7 cellular contexts compared by ENCODE assay signal in genomic region chr10:24433705-24434104, GRCh38.
"Had no signal": no experiment of that assay in that cellular context is flagged by ENCODE, and none has a peak within 500 bp of the region (broad histone marks: within the 10 kb centered on the region; RNA-seq: fewer than 3 reads in every experiment).

No MANE protein-coding gene starts in this region.

- H3K9me3 Mint-ChIP-seq: H9 had no signal

- H3K4me3 ChIP-seq: GM23248, K562 had no signal

- H2AFZ ChIP-seq: GM23248 had no signal

- H3K27ac ChIP-seq: GM23248, HL-60, KMS-11 had no signal

- H3K4me2 ChIP-seq: KMS-11 had no signal

- H3K9ac ChIP-seq: GM23248, KMS-11 had no signal

- H3K4me3 Mint-ChIP-seq: H9 had no signal

- ATAC-seq: K562 had no signal

- DNase-seq: GM23248, H9, HCEC 1CT, IMR-90 had no signal
